In the genomic region with DNA sequence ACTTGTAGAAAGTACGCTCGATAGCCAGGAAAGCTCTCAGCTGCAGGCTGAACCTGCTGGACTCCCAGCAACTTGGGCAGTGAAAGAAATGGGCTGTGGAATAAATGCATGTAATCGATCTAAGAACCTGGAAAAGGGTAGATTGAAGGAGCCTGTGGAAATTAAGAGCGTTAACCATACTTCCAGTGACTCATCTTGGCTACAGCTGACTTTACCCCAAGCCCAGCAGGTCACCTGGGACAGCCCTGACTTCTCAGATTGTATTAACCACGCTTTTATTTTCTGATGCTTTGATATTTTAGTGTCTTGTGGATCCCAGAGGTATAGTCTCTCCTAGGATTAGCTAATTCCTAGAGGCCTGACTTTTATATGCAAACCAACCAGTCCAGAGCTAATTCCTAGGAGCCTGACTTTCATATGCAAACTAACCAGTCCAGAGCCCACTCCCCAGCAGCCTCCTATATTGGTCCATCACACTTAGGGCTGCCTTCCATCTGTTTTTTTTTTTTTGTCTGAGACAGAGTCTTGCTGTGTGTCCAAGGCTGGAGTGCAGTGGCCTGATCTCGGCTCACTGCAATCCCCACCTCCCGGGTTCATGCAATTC, we compare ENCODE assay signal across 16 cellular contexts.
DNase-seq lines count a peak whose midpoint lies in the region; ATAC-seq, FAIRE-seq and TF ChIP-seq lines count a peak whose summit lies in the region.
"Had no signal": no experiment of that assay in that cellular context is flagged by ENCODE, and none has a peak within 500 bp of the region (broad histone marks: within the 10 kb centered on the region; RNA-seq: fewer than 3 reads in every experiment).

No MANE protein-coding gene starts in this region.

- H3K4me1 Mint-ChIP-seq in T-helper 1 cell treated with Interleukin-12 subunit alpha and Interleukin-12 subunit beta and Interleukin-4 antibody, amounts not matched to agents 30 μg/mL and 1 μg/mL, for 36 hours (ENCODE audit: low read depth): peaks cover 50% of the 10 kb centered on the region
- H3K4me1 Mint-ChIP-seq in T-cell: peaks cover 50 to 60% (median 55%) of the 10 kb centered on the region in 3 donors

- WGBS in psoas muscle, 3 donors: 65 to 79% (median 66%) methylated on average over 7 of the region's 7 CpGs

- H3K4me1 ChIP-seq in psoas muscle: peaks cover 45% of the 10 kb centered on the region

- TF ChIP-seq CTCF in choroid plexus epithelial cell (conservative IDR thresholded peaks at IDR 0.05; ENCODE audit: low read depth, low read length): no peak
- no peak for TF ChIP-seq CTCF in psoas muscle (IDR thresholded peaks at IDR 0.05)

- H3K9me3 ChIP-seq in psoas muscle: no peaks in the 10 kb centered on the region
- H3K9me3 ChIP-seq: spleen, suprapubic skin had no signal

- no peak for FAIRE-seq in frontal cortex (lab: Jason Lieb, UNC)

- peaks cover 40% of the 10 kb centered on the region for H3K36me3 Mint-ChIP-seq in T-helper 1 cell treated with Interleukin-12 subunit alpha and Interleukin-12 subunit beta and Interleukin-4 antibody, amounts not matched to agents 30 μg/mL and 1 μg/mL, for 36 hours (ENCODE audit: low read depth)
- H3K36me3 Mint-ChIP-seq in T-cell: peaks cover 26% of the 10 kb centered on the region

- H3K27ac Mint-ChIP-seq in T-helper 1 cell treated with Interleukin-12 subunit alpha and Interleukin-12 subunit beta and Interleukin-4 antibody, amounts not matched to agents 30 μg/mL and 1 μg/mL, for 36 hours: peak overlapping the region; percentile 58
- peak overlapping the region; percentile 28 to 55 for H3K27ac Mint-ChIP-seq in T-cell

- POLR2A ChIA-PET in T-cell (lab: Charles Lee): interaction anchor here in 1 of 2 donors (0.7 kb wide), 1 partner anchor 398 kb away, joined by 6 read pairs; no protein-coding TSS in a partner anchor

- peaks cover 3% of the 10 kb centered on the region for H3K9me3 Mint-ChIP-seq in T-helper 1 cell treated with Interleukin-12 subunit alpha and Interleukin-12 subunit beta and Interleukin-4 antibody, amounts not matched to agents 30 μg/mL and 1 μg/mL, for 36 hours
- no peaks in the 10 kb centered on the region for H3K9me3 Mint-ChIP-seq in T-cell
- H3K9me3 Mint-ChIP-seq: HFFc6 had no signal

- CTCF ChIA-PET in T-cell (lab: Charles Lee): interaction anchor here (0.5 to 2.8 kb wide), 4 partner anchors 8 to 70 kb away, joined by 3 to 27 read pairs (median 4); no protein-coding TSS in a partner anchor

- DNase-seq in T-helper 1 cell (no peak), T-cell (no peak), choroid plexus epithelial cell (ENCODE audit: low read depth) (peak; percentile 64), psoas muscle (no peak), SIG-M5 treated with dmso at 0.1 percent for 504 hours (lab: John Stamatoyannopoulos, UW; ENCODE audit: unreplicated experiment) (no peak), frontal cortex (ENCODE audit: low spot score in 2 of 2) (no peak)
- DNase-seq: activated gamma-delta T cell, erythroblast, HFFc6, hypothalamus, MM.1S, spleen had no signal

- no peaks in the 10 kb centered on the region for H3K27me3 Mint-ChIP-seq in T-helper 1 cell treated with Interleukin-12 subunit alpha and Interleukin-12 subunit beta and Interleukin-4 antibody, amounts not matched to agents 30 μg/mL and 1 μg/mL, for 36 hours (ENCODE audit: low read depth)
- H3K27me3 Mint-ChIP-seq in T-cell: no peaks in the 10 kb centered on the region

- H3K4me3 ChIP-seq in choroid plexus epithelial cell (ENCODE audit: low read depth, low read length) (no peak overlapping the region), psoas muscle (no peak overlapping the region)
- H3K4me3 ChIP-seq: SK-N-MC, spleen, suprapubic skin had no signal

- peaks cover 0 to 23% of the 10 kb centered on the region in 2 donors for H3K36me3 ChIP-seq in psoas muscle (ENCODE audit: insufficient read depth in 1 of 2, low read depth in 1 of 2)

- H3K27me3 ChIP-seq in psoas muscle (ENCODE audit: insufficient read depth in 3 of 3, low read length in 2 of 3): no peaks in the 10 kb centered on the region
- H3K27me3 ChIP-seq: spleen, suprapubic skin had no signal

- no peak overlapping the region for H3K4me3 Mint-ChIP-seq in T-helper 1 cell treated with Interleukin-12 subunit alpha and Interleukin-12 subunit beta and Interleukin-4 antibody, amounts not matched to agents 30 μg/mL and 1 μg/mL, for 36 hours
- no peak overlapping the region for H3K4me3 Mint-ChIP-seq in T-cell
- H3K4me3 Mint-ChIP-seq: HFFc6 had no signal

- intact Hi-C loops in psoas muscle (cut with DNase I): loop anchor here in 1 of 2 donors (5.0 kb wide), 2 partner anchors 37 to 82 kb away; no protein-coding TSS in a partner anchor

- no peak for ATAC-seq in T-cell (replicated peaks in 1 of 4)
- no peak for ATAC-seq in psoas muscle
- no peak for ATAC-seq in GM18909 (IDR thresholded peaks at IDR 0.05; ENCODE audit: poor library complexity, unreplicated experiment)

- peak overlapping the region; percentile 99 for H3K27ac ChIP-seq in psoas muscle
- H3K27ac ChIP-seq: SK-N-MC, suprapubic skin had no signal
